ENCODE assay signal across 16 cellular contexts in the genomic region with DNA sequence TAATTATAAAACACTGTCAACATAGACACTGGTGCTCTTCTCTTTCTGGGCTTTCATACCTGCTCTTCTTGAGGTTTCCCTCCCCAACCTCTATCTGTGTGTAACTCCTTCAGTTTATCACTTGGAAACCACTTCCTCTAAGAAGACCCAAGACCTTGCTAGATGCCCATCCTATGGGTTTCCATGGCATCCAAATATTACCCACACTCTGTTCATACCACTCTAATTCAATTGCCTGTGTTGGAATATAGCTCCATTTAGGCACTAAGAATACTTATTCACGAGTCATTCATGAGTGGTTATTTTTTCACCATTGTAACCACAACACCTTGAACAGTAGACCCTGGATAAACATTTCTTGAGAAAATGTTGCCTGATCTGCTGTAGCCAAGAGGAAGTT.
DNase-seq lines count a peak whose midpoint lies in the region; ATAC-seq and TF ChIP-seq lines count a peak whose summit lies in the region.
"Had no signal": no experiment of that assay in that cellular context is flagged by ENCODE, and none has a peak within 500 bp of the region (broad histone marks: within the 10 kb centered on the region; RNA-seq: fewer than 3 reads in every experiment).

No MANE protein-coding gene starts in this region.

- CTCF ChIA-PET in activated CD8-positive, alpha-beta T cell treated with anti-CD3 and anti-CD28 coated beads for 36 hours (lab: Charles Lee) = interaction anchor here (0.9 to 5.2 kb wide), 12 partner anchors 12 to 144 kb away, joined by 3 to 26 read pairs (median 4); no protein-coding TSS in a partner anchor

- H3K36me3 ChIP-seq in mucosa of descending colon (ENCODE audit: low read depth) = no peaks in the 10 kb centered on the region
- H3K36me3 ChIP-seq: left lung, sigmoid colon had no signal

- ATAC-seq in activated CD8-positive, alpha-beta T cell treated with anti-CD3 and anti-CD28 coated beads for 36 hours = peak; percentile 22
- ATAC-seq in mucosa of descending colon = peak; percentile 17
- ATAC-seq: left lung had no signal

- no peaks in the 10 kb centered on the region for H3K9me3 Mint-ChIP-seq in activated CD8-positive, alpha-beta T cell treated with anti-CD3 and anti-CD28 coated beads for 36 hours
- H3K9me3 Mint-ChIP-seq: brain had no signal

- H3K27ac Mint-ChIP-seq in activated CD8-positive, alpha-beta T cell treated with anti-CD3 and anti-CD28 coated beads for 36 hours = peak overlapping the region; percentile 8
- H3K27ac Mint-ChIP-seq: IgD-negative memory B cell had no signal

- no peak for TF ChIP-seq CTCF in activated CD8-positive, alpha-beta T cell treated with anti-CD3 and anti-CD28 coated beads for 36 hours (IDR thresholded peaks at IDR 0.05)
- TF ChIP-seq CTCF in mucosa of descending colon (IDR thresholded peaks at IDR 0.05) = no peak

- H3K9me3 ChIP-seq in mucosa of descending colon = no peaks in the 10 kb centered on the region
- H3K9me3 ChIP-seq: left lung, sigmoid colon had no signal

- DNase-seq in Caki2 (ENCODE audit: low read depth) = peak; percentile 22
- DNase-seq in Jurkat, Clone E6-1 (ENCODE audit: low read depth, low spot score) = peak; percentile 19
- no peak for DNase-seq in activated CD8-positive, alpha-beta T cell treated with anti-CD3 and anti-CD28 coated beads for 36 hours
- DNase-seq in mucosa of descending colon = no peak
- DNase-seq in GM03348 (ENCODE audit: low spot score) = no peak
- no peak for DNase-seq in GM19238 (ENCODE audit: insufficient read length, low spot score)
- no peak for DNase-seq in HPDE6-E6E7 (ENCODE audit: extremely low spot score)
- DNase-seq: activated T-cell treated with anti-CD3 and anti-CD28 coated beads for 4 hours, left lung, NCI-H2029 treated with DMSO at 0.1 percent for 48 hours, NCI-H82, SHP77 treated with DMSO at 0.1 percent for 48 hours, sigmoid colon, substantia nigra had no signal

- no peak overlapping the region for H3K4me3 ChIP-seq in Jurkat, Clone E6-1 (ENCODE audit: low read length)
- no peak overlapping the region for H3K4me3 ChIP-seq in mucosa of descending colon
- H3K4me3 ChIP-seq: left lung, sigmoid colon had no signal

- intact Hi-C loops in activated CD8-positive, alpha-beta T cell treated with anti-CD3 and anti-CD28 coated beads for 36 hours (cut with micrococcal nuclease) = no loop called here
- intact Hi-C loops in mucosa of descending colon (cut with DNase I, micrococcal nuclease) = no loop called here

- H3K27me3 Mint-ChIP-seq in activated CD8-positive, alpha-beta T cell treated with anti-CD3 and anti-CD28 coated beads for 36 hours = no peaks in the 10 kb centered on the region
- H3K27me3 Mint-ChIP-seq: brain, IgD-negative memory B cell had no signal

- H3K4me3 Mint-ChIP-seq in activated CD8-positive, alpha-beta T cell treated with anti-CD3 and anti-CD28 coated beads for 36 hours = no peak overlapping the region
- H3K4me3 Mint-ChIP-seq: brain had no signal

- in situ Hi-C loops in Caki2 (cut with HindIII; ENCODE audit: low pct_unique_long_range_greater_than_20kb, low sequenced_read_pairs) = no loop called here

- no peaks in the 10 kb centered on the region for H3K36me3 Mint-ChIP-seq in activated CD8-positive, alpha-beta T cell treated with anti-CD3 and anti-CD28 coated beads for 36 hours (ENCODE audit: low read depth)
- H3K36me3 Mint-ChIP-seq: brain had no signal

- peaks cover 6% of the 10 kb centered on the region for H3K4me1 ChIP-seq in mucosa of descending colon (ENCODE audit: low read depth)
- H3K4me1 ChIP-seq: sigmoid colon had no signal

- peaks cover 41% of the 10 kb centered on the region for H3K4me1 Mint-ChIP-seq in activated CD8-positive, alpha-beta T cell treated with anti-CD3 and anti-CD28 coated beads for 36 hours (ENCODE audit: low read depth)

- POLR2A ChIA-PET in activated CD8-positive, alpha-beta T cell treated with anti-CD3 and anti-CD28 coated beads for 36 hours (lab: Charles Lee) = interaction anchor here (0.6 to 3.0 kb wide), 8 partner anchors 16 to 69 kb away, joined by 3 to 17 read pairs (median 3); no protein-coding TSS in a partner anchor

Comparison
In these comparisons a context has a peak if more than half of its experiments do, and no peak if none do; other contexts are left out.
1. DNase-seq: peak in Caki2 (single experiment) and Jurkat, Clone E6-1 (single experiment); none in activated CD8-positive, alpha-beta T cell treated with anti-CD3 and anti-CD28 coated beads for 36 hours (single experiment), mucosa of descending colon (0 of 3), GM03348 (single experiment), GM19238 (single experiment) and HPDE6-E6E7 (single experiment).